Comparison of ENCODE assay signal across 21 cellular contexts in the genomic region with DNA sequence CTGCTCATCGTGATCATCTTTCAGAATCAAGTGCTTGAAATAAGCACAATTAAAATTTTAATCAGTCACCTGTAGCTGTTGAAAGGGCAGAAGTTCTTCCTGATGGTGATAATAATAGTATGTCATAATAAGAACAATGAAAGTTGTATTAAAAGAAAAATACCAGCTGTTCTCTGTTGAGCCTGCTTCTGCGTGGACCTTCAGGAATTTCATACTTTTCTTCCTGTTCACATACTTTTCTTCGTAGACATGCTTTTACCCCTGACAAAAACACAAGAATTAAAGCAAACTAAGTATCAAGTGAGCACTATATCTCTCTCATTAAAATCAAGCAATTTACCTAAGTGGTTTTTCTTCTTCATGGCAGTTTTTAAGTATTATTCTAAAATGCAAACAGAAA.
DNase-seq lines count a peak whose midpoint lies in the region; ATAC-seq and TF ChIP-seq lines count a peak whose summit lies in the region.
"Had no signal": no experiment of that assay in that cellular context is flagged by ENCODE, and none has a peak within 500 bp of the region (broad histone marks: within the 10 kb centered on the region; RNA-seq: fewer than 3 reads in every experiment).

No MANE protein-coding gene starts in this region.

- H4K8ac ChIP-seq in IMR-90 (ENCODE audit: low read depth in 2 of 2, low read length in 2 of 2): no peak overlapping the region

- H2AK9ac ChIP-seq in IMR-90 (replicated peaks; ENCODE audit: low read depth, low read length, poor library complexity): no peak overlapping the region

- H3K4me1 Mint-ChIP-seq in osteocyte (ENCODE audit: unreplicated experiment): peaks cover 16% of the 10 kb centered on the region
- H3K4me1 Mint-ChIP-seq: CD4-positive, alpha-beta memory T cell had no signal

- no peak overlapping the region for H3K9ac ChIP-seq in IMR-90 (ENCODE audit: low read depth, low read length)
- H3K9ac ChIP-seq: BLaER1 had no signal

- H2AK5ac ChIP-seq in IMR-90 (ENCODE audit: low read depth, low read length): no peak overlapping the region

- dilution Hi-C loops in IMR-90 (cut with HindIII; ENCODE audit: low sequenced_read_pairs, unreplicated experiment): no loop called here

- no peaks in the 10 kb centered on the region for H3K4me1 ChIP-seq in IMR-90 (ENCODE audit: control insufficient read depth, insufficient read depth, low read length)
- H3K4me1 ChIP-seq in aorta (ENCODE audit: control insufficient read depth in 1 of 2, insufficient read depth in 2 of 2, low read length in 2 of 2): no peaks in the 10 kb centered on the region
- H3K4me1 ChIP-seq: BLaER1 had no signal

- H3K27ac ChIP-seq in IMR-90 (ENCODE audit: insufficient read depth, low read length) (no peak overlapping the region), aorta (ENCODE audit: low read depth in 1 of 2, low read length in 2 of 2) (no peak overlapping the region)
- H3K27ac ChIP-seq: BLaER1, SK-N-MC had no signal

- DNase-seq in IMR-90 (peak; percentile 28), astrocyte of the hippocampus (ENCODE audit: low read depth, low spot score) (peak; percentile 6), fibroblast of the aortic adventitia (ENCODE audit: low read depth) (peak; percentile 30), osteocyte (ENCODE audit: extremely low spot score, unreplicated experiment) (no peak), aorta (no peak), GM10248 (ENCODE audit: extremely low spot score) (no peak), MG63 (no peak)
- DNase-seq: CD4-positive, alpha-beta memory T cell; DMS153; GDM1; KG1; NCI-H1048; NCI-H2081 treated with DMSO at 0.1 percent for 48 hours; NCI-H510A; NCI-H774; OCI-M1; Right ventricle myocardium superior had no signal

- CTCF ChIA-PET in IMR-90 (lab: Yijun Ruan, JAX) (no interaction called here), GM10248 (lab: Yijun Ruan, JAX) (interaction anchor here (0.9 kb wide), 1 partner anchor 12 kb away, joined by 3 read pairs; no protein-coding TSS in a partner anchor)

- no peak overlapping the region for H4K91ac ChIP-seq in IMR-90 (ENCODE audit: insufficient read depth, low read depth, low read length)

- H3K36me3 Mint-ChIP-seq in osteocyte (ENCODE audit: unreplicated experiment): peaks cover 17% of the 10 kb centered on the region

- no peaks in the 10 kb centered on the region for H3K9me3 Mint-ChIP-seq in osteocyte (ENCODE audit: unreplicated experiment)

- H3K36me3 ChIP-seq in IMR-90 (ENCODE audit: control insufficient read depth, insufficient read depth, low read length): peaks cover 5% of the 10 kb centered on the region
- H3K36me3 ChIP-seq in aorta (ENCODE audit: control insufficient read depth in 1 of 2, insufficient read depth in 2 of 2, low read length in 1 of 2): peaks cover 3 to 5% of the 10 kb centered on the region in 2 donors
- peaks cover 36% of the 10 kb centered on the region for H3K36me3 ChIP-seq in MG63

- intact Hi-C loops in IMR-90 (cut with micrococcal nuclease) (no loop called here), aorta (cut with DNase I) (no loop called here)

- no peak overlapping the region for H2BK15ac ChIP-seq in IMR-90 (ENCODE audit: low read depth, low read length)

- TF ChIP-seq RAD21 in IMR-90 (IDR thresholded peaks at IDR 0.05; ENCODE audit: low read length): no peak

- H4K5ac ChIP-seq in IMR-90 (ENCODE audit: low read depth, low read length): no peak overlapping the region

- peak; percentile 67 for ATAC-seq in IMR-90 (ENCODE audit: low read depth)
- ATAC-seq in aorta (ENCODE audit: low FRiP score): no peak
- ATAC-seq in HG03196 (IDR thresholded peaks at IDR 0.05; ENCODE audit: unreplicated experiment): no peak
- ATAC-seq: HepG2 had no signal

- WGBS in IMR-90 (ENCODE audit: extremely low coverage in 2 of 2, insufficient read length in 1 of 2), 2 experiments: no CpG with 5 or more reads among the region's 3 CpGs
- 35 to 46% methylated on average over 3 of the region's 3 CpGs for WGBS in aorta, 2 donors

- H3K14ac ChIP-seq in IMR-90 (replicated peaks; ENCODE audit: low read depth, low read length): no peak overlapping the region

- no peak for TF ChIP-seq CTCF in IMR-90 (conservative IDR thresholded peaks at IDR 0.05; ENCODE audit: low read depth, low read length)
- TF ChIP-seq CTCF in fibroblast of the aortic adventitia (IDR thresholded peaks at IDR 0.05; ENCODE audit: insufficient read depth, low read length): no peak
- no peak for TF ChIP-seq CTCF in osteocyte (IDR thresholded peaks at IDR 0.05)
- TF ChIP-seq CTCF in GM10248 (IDR thresholded peaks at IDR 0.05; ENCODE audit: control extremely low read depth, extremely low read depth, low read depth, missing control alignments): no peak

- BruUV-seq in IMR-90 (replicated peaks; lab: Mats Ljungman, UMichigan): no TSS peak

- H2BK5ac ChIP-seq in IMR-90 (ENCODE audit: low read depth, low read length, poor library complexity, severe bottlenecking): no peak overlapping the region

- no peaks in the 10 kb centered on the region for H3K27me3 Mint-ChIP-seq in osteocyte (ENCODE audit: unreplicated experiment)
- H3K27me3 Mint-ChIP-seq: CD4-positive, alpha-beta memory T cell had no signal

- H3K4me2 ChIP-seq in IMR-90 (ENCODE audit: low read depth, low read length): no peak overlapping the region
- H3K4me2 ChIP-seq: BLaER1 had no signal

- H3K79me1 ChIP-seq in IMR-90 (ENCODE audit: low read depth in 1 of 2, low read length in 2 of 2): no peaks in the 10 kb centered on the region; a peak in 3 of 4 replicates

- H3K9me1 ChIP-seq in IMR-90 (ENCODE audit: insufficient read depth, low read length): no peaks in the 10 kb centered on the region; the same call in 1 of the 2 replicates

- no peak overlapping the region for H3K23ac ChIP-seq in IMR-90 (ENCODE audit: low read depth, low read length)

- no peak overlapping the region for H3K4ac ChIP-seq in IMR-90 (ENCODE audit: low read depth, low read length)

- H3K4me3 ChIP-seq in IMR-90 (ENCODE audit: insufficient read depth, low read depth, low read length) (no peak overlapping the region), fibroblast of the aortic adventitia (ENCODE audit: low read depth, low read length) (no peak overlapping the region), aorta (ENCODE audit: low read length in 2 of 2) (no peak overlapping the region), MG63 (no peak overlapping the region)
- H3K4me3 ChIP-seq: BLaER1, SK-N-MC had no signal

- no peak overlapping the region for H2AFZ ChIP-seq in IMR-90 (replicated peaks; ENCODE audit: low read length, poor library complexity)

- H2BK120ac ChIP-seq in IMR-90 (ENCODE audit: low read depth, low read length): no peak overlapping the region

- TF ChIP-seq POLR2A in IMR-90 (IDR thresholded peaks at IDR 0.05; ENCODE audit: low read depth, low read length): no peak

- no peaks in the 10 kb centered on the region for H3K27me3 ChIP-seq in IMR-90 (ENCODE audit: control insufficient read depth, insufficient read depth, low read length)
- no peaks in the 10 kb centered on the region for H3K27me3 ChIP-seq in aorta (ENCODE audit: control insufficient read depth in 1 of 2, insufficient read depth in 2 of 2, low read length in 1 of 2)
- H3K27me3 ChIP-seq in MG63: no peaks in the 10 kb centered on the region
- H3K27me3 ChIP-seq: BLaER1 had no signal

- in situ Hi-C loops in IMR-90 (cut with MboI; ENCODE audit: low sequenced_read_pairs): no loop called here

- H2BK20ac ChIP-seq in IMR-90 (ENCODE audit: low read depth, low read length): no peak overlapping the region

- H3K9me3 ChIP-seq in IMR-90 (ENCODE audit: control insufficient read depth, insufficient read depth, low read length) (no peaks in the 10 kb centered on the region), aorta (ENCODE audit: control insufficient read depth, low read length) (no peaks in the 10 kb centered on the region), MG63 (no peaks in the 10 kb centered on the region)
- H3K9me3 ChIP-seq: BLaER1 had no signal

- POLR2A ChIA-PET in IMR-90 (lab: Charles Lee; ENCODE audit: unreplicated experiment): no interaction called here
- POLR2A ChIA-PET in GM10248 (lab: Yijun Ruan, JAX): no interaction called here

- H4K20me1 ChIP-seq in IMR-90 (ENCODE audit: insufficient read depth, low read length): no peaks in the 10 kb centered on the region
- H4K20me1 ChIP-seq: BLaER1 had no signal

- H3K4me3 Mint-ChIP-seq in osteocyte (ENCODE audit: unreplicated experiment): no peak overlapping the region
- H3K4me3 Mint-ChIP-seq: CD4-positive, alpha-beta memory T cell had no signal

- H3K18ac ChIP-seq in IMR-90 (ENCODE audit: low read depth, low read length): no peak overlapping the region

- peak overlapping the region; percentile 60 for H3K27ac Mint-ChIP-seq in osteocyte (ENCODE audit: unreplicated experiment)

- H3K56ac ChIP-seq in IMR-90 (ENCODE audit: extremely low read depth, insufficient read depth, low read length): no peak overlapping the region

TF ChIP-seq in IMR-90, 13 proteins besides CTCF, POLR2A, EP300 and RAD21:
- no peak for TF ChIP-seq BHLHE40 (IDR thresholded peaks at IDR 0.05; ENCODE audit: low read depth, low read length)

Comparison
In these comparisons a context has a peak if more than half of its experiments do, and no peak if none do; other contexts are left out.
1. DNase-seq: peak in IMR-90 (single experiment), astrocyte of the hippocampus (single experiment) and fibroblast of the aortic adventitia (single experiment); none in osteocyte (single experiment), aorta (0 of 2), GM10248 (single experiment) and MG63 (single experiment).